8 cellular contexts compared by ENCODE assay signal in genomic region chr6:89432875-89433636, GRCh38.
DNase-seq lines count a peak whose midpoint lies in the region; ATAC-seq, FAIRE-seq and TF ChIP-seq lines count a peak whose summit lies in the region.

Gene ANKRD6, plus strand, starts transcription at chr6:89433152. Its CDS starts 133,825 bp downstream, at chr6:89566977.

- peak within 1 kb of the TSS; percentile 82 to 88 (median 84) for H3K4me2 ChIP-seq in BLaER1 treated with 17β-estradiol and CSF1 and Interleukin-3, amounts not matched to agents 10 nM and 100 nM

- no peaks in the 10 kb centered on the region for H3K36me3 ChIP-seq in BLaER1 treated with 17β-estradiol and CSF1 and Interleukin-3, amounts not matched to agents 10 nM and 100 nM
- no peaks in the 10 kb centered on the region for H3K36me3 ChIP-seq in muscle layer of colon (ENCODE audit: insufficient read depth, low read length)

- peak within 1 kb of the TSS; percentile 59 to 81 (median 73); a peak in 21 of 22 replicates for H3K9ac ChIP-seq in BLaER1 treated with 17β-estradiol and CSF1 and Interleukin-3, amounts not matched to agents 10 nM and 100 nM
- H3K9ac ChIP-seq in muscle layer of colon (ENCODE audit: low read length) = peak within 1 kb of the TSS; percentile 14

- peak within 1 kb of the TSS in 5 of 11 experiments; percentile 43 to 51 (median 49); a peak in 9 of 22 replicates for H3K27ac ChIP-seq in BLaER1 treated with 17β-estradiol and CSF1 and Interleukin-3, amounts not matched to agents 10 nM and 100 nM
- no peak within 1 kb of the TSS for H3K27ac ChIP-seq in muscle layer of colon (ENCODE audit: low read depth, low read length)

- H3K27me3 ChIP-seq in BLaER1 treated with 17β-estradiol and CSF1 and Interleukin-3, amounts not matched to agents 10 nM and 100 nM = peaks cover 0 to 9% (median 0%) of the 10 kb centered on the region in 11 experiments; a peak in 9 of 22 replicates
- H3K27me3 ChIP-seq in muscle layer of colon (ENCODE audit: control insufficient read depth in 1 of 2, insufficient read depth in 2 of 2, low read length in 2 of 2) = no peaks in the 10 kb centered on the region

- H4K20me1 ChIP-seq in BLaER1 treated with 17β-estradiol and CSF1 and Interleukin-3, amounts not matched to agents 10 nM and 100 nM = no peaks in the 10 kb centered on the region

- peaks cover 0 to 6% (median 4%) of the 10 kb centered on the region in 10 experiments; a peak in 5 of 20 replicates for H3K4me1 ChIP-seq in BLaER1 treated with 17β-estradiol and CSF1 and Interleukin-3, amounts not matched to agents 10 nM and 100 nM
- peaks cover 6% of the 10 kb centered on the region for H3K4me1 ChIP-seq in muscle layer of colon (ENCODE audit: insufficient read depth, low read length)

- no peaks in the 10 kb centered on the region for H3K9me3 ChIP-seq in BLaER1 treated with 17β-estradiol and CSF1 and Interleukin-3, amounts not matched to agents 10 nM and 100 nM (replicated peaks in 1 of 11)
- H3K9me3 ChIP-seq in muscle layer of colon (ENCODE audit: low read length) = no peaks in the 10 kb centered on the region

- ATAC-seq in HG03354 (IDR thresholded peaks at IDR 0.05; ENCODE audit: poor library complexity, severe bottlenecking, unreplicated experiment) = peak; percentile 90

- TF ChIP-seq POLR2A in erythroblast (IDR thresholded peaks at IDR 0.05; ENCODE audit: low read length) = no peak

- DNase-seq in GM19239 (ENCODE audit: insufficient read length, low spot score) (peak; percentile 77), NOMO-1 treated with DMSO at 0.1 percent for 48 hours (lab: John Stamatoyannopoulos, UW; ENCODE audit: unreplicated experiment) (peak; percentile 54), activated T-cell treated with anti-CD3 and anti-CD28 coated beads for 1 hour (ENCODE audit: low read depth) (peak; percentile 79), erythroblast (lab: John Stamatoyannopoulos, UW) (peak; percentile 66 to 80)
- peak; percentile 72 for DNase-seq in stimulated activated CD8-positive, alpha-beta memory T cell treated with anti-CD3 and anti-CD28 coated beads, Interleukin-7, amount 100 ng/mL, for 24 hours (ENCODE audit: low read depth)

- peak; percentile 70 for FAIRE-seq in GM19239 (lab: Jason Lieb, UNC)

- peak within 1 kb of the TSS; percentile 64 to 76 (median 70) for H3K4me3 ChIP-seq in BLaER1 treated with 17β-estradiol and CSF1 and Interleukin-3, amounts not matched to agents 10 nM and 100 nM
- H3K4me3 ChIP-seq in muscle layer of colon (ENCODE audit: low read depth in 1 of 2, low read length in 2 of 2) = peak within 1 kb of the TSS; percentile 70 to 86
